ENCODE assay signal across 15 cellular contexts in the genomic region with DNA sequence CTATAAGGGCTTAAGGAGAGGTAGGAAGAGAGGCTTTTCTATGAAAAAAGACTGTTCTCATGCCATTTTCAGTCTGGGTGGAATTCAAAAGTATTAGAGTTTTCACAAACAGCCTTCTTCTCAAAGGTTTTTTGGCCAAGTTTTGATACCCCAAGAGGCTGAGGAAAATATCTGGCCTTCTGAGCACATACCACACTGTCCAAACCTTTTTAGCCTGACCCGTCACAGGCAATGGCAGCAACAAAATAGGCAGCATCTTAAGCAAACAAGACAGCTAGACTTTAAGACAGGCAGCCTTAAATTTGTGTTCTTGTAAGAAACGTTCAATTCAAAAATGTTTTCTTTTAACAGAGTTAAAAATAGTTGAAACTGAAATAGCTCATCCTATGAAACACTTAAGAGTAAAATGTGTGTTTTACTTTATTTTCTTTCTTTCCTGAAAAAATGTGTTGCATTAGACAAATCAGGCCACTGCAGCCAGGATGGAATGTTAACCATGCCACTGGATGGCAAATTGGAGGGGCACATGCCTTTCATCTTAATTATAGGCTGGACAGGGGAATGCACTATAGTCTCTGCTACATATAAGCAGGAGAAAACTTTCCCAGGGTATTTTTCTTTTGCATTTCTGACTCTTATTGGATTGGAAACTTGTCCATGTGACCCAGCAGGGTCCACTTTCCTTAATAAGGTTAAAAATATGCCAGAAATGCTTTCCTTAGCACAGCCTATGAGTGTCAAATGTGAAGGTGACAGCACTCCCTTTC.
DNase-seq lines count a peak whose midpoint lies in the region; ATAC-seq and TF ChIP-seq lines count a peak whose summit lies in the region.
"Had no signal": no experiment of that assay in that cellular context is flagged by ENCODE, and none has a peak within 500 bp of the region (broad histone marks: within the 10 kb centered on the region; RNA-seq: fewer than 3 reads in every experiment).

No MANE protein-coding gene starts in this region.

- TF ChIP-seq CTCF in RWPE2 (IDR thresholded peaks at IDR 0.05; ENCODE audit: poor library complexity, severe bottlenecking): no peak
- TF ChIP-seq CTCF in epithelial cell of proximal tubule (conservative IDR thresholded peaks at IDR 0.05; ENCODE audit: low read depth, low read length): no peak

- no peaks in the 10 kb centered on the region for H3K27me3 ChIP-seq in RWPE2 (ENCODE audit: insufficient read depth, poor library complexity, severe bottlenecking)
- H3K27me3 ChIP-seq: suprapubic skin had no signal

- POLR2A ChIA-PET in HEK293T (lab: Yijun Ruan, JAX): no interaction called here

- ATAC-seq in RWPE2 (ENCODE audit: low read depth): peak; percentile 42; the same call in 2 of the 3 replicates
- ATAC-seq in HG03460 (IDR thresholded peaks at IDR 0.05; ENCODE audit: unreplicated experiment): no peak
- ATAC-seq: natural killer cell treated with Interleukin-12 subunit alpha and Interleukin-12 subunit beta and Interleukin-15 and Interleukin-18, amount 100 ng/mL, for 72 hours had no signal

- H3K9me3 ChIP-seq in RWPE2 (ENCODE audit: severe bottlenecking): no peaks in the 10 kb centered on the region
- H3K9me3 ChIP-seq: suprapubic skin had no signal

- peak overlapping the region; percentile 77 for H3K27ac ChIP-seq in RWPE2 (ENCODE audit: poor library complexity, severe bottlenecking)
- H3K27ac ChIP-seq: suprapubic skin had no signal

- CTCF ChIA-PET in HEK293T (lab: Yijun Ruan, JAX): interaction anchor here (0.7 kb wide), 1 partner anchor 1717 kb away, joined by 3 read pairs; no protein-coding TSS in a partner anchor

- H3K4me1 ChIP-seq in RWPE2 (ENCODE audit: insufficient read depth, poor library complexity, severe bottlenecking): peaks cover 37% of the 10 kb centered on the region

- H3K4me3 ChIP-seq in RWPE2 (ENCODE audit: severe bottlenecking) (no peak overlapping the region), epithelial cell of proximal tubule (ENCODE audit: low read depth, low read length) (no peak overlapping the region)
- H3K4me3 ChIP-seq: suprapubic skin had no signal

- H3K36me3 ChIP-seq in RWPE2 (ENCODE audit: low read depth): no peaks in the 10 kb centered on the region
- H3K36me3 ChIP-seq: suprapubic skin had no signal

- DNase-seq in GM03348 (ENCODE audit: low spot score): peak; percentile 22
- no peak for DNase-seq in RWPE2 (ENCODE audit: low spot score)
- peak; percentile 53 for DNase-seq in epithelial cell of proximal tubule (ENCODE audit: low read depth)
- peak; percentile 86 for DNase-seq in renal cortical epithelial cell (ENCODE audit: low read depth)
- DNase-seq in NCI-H2227 (lab: John Stamatoyannopoulos, UW; ENCODE audit: unreplicated experiment): no peak
- DNase-seq in DMS153 (lab: John Stamatoyannopoulos, UW): no peak
- no peak for DNase-seq in HEK293T (ENCODE audit: extremely low spot score)
- DNase-seq: KBM-7, NCI-H146, NCI-H524 treated with DMSO at 0.1 percent for 48 hours, SHP77 treated with DMSO at 0.1 percent for 48 hours, small intestine had no signal

TF ChIP-seq in HEK293T, 16 proteins besides CTCF, POLR2A, EP300 and RAD21:
- TF ChIP-seq ARNT (IDR thresholded peaks at IDR 0.05) (no peak), LEF1 (IDR thresholded peaks at IDR 0.05; ENCODE audit: borderline replicate concordance) (no peak), L3MBTL2 (conservative IDR thresholded peaks at IDR 0.05) (no peak), BHLHE40 (IDR thresholded peaks at IDR 0.05; ENCODE audit: borderline replicate concordance) (no peak)

Comparison
In these comparisons a context has a peak if more than half of its experiments do, and no peak if none do; other contexts are left out.
1. DNase-seq: peak in GM03348 (single experiment), epithelial cell of proximal tubule (single experiment) and renal cortical epithelial cell (single experiment); none in RWPE2 (single experiment), NCI-H2227 (single experiment), DMS153 (single experiment) and HEK293T (single experiment).